ENCODE assay signal across 1 cellular context in the genomic region with DNA sequence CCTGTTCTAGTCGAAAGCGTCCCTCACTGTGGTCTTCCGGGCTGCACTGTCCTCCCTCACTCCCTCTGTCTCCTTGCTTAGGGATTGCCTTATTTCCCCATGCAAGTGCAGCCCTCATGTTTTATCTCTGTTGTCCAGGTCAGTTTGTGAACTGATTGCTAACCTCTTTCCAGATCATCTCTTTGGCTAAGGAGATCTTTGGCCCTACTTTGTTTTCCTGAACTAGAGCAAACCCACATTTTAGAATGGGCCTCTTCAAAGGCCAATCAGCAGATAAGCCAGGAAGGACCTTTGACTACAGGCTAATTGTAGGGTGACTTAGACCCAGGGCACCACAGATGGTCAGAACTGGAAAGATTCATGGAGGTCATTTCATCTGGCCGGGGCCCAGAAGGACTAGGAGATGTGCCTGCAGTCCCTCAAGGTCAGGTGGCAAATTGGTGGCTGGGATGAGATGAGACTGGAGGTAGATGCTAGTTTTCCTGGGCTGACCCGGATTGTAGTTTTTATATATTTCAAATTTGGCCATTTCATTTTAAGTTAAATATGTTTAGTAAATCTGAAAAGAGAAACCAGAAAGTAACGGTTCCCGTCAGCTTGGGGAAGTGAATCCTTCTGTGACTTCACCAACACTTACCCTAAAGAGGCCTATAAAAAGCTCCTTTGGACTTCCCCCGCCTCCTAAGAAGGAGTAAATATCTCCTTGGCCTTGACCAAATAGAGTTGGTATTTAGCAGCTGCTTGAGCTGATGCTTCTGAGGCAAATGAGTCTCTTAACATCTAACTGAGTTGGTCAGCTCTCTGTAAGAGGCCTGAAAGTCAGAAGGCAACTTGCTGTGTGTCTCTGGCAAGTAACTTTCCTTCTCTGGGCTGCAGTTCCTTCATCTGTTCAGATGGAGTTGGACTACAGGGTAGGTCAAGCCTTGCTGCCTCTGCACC.
TF ChIP-seq lines count a peak whose summit lies in the region.

No MANE protein-coding gene starts in this region.

TF ChIP-seq in GM12878, 131 proteins besides CTCF, POLR2A, EP300 and RAD21 (continues in another document):
- TF ChIP-seq, protein P1, sequence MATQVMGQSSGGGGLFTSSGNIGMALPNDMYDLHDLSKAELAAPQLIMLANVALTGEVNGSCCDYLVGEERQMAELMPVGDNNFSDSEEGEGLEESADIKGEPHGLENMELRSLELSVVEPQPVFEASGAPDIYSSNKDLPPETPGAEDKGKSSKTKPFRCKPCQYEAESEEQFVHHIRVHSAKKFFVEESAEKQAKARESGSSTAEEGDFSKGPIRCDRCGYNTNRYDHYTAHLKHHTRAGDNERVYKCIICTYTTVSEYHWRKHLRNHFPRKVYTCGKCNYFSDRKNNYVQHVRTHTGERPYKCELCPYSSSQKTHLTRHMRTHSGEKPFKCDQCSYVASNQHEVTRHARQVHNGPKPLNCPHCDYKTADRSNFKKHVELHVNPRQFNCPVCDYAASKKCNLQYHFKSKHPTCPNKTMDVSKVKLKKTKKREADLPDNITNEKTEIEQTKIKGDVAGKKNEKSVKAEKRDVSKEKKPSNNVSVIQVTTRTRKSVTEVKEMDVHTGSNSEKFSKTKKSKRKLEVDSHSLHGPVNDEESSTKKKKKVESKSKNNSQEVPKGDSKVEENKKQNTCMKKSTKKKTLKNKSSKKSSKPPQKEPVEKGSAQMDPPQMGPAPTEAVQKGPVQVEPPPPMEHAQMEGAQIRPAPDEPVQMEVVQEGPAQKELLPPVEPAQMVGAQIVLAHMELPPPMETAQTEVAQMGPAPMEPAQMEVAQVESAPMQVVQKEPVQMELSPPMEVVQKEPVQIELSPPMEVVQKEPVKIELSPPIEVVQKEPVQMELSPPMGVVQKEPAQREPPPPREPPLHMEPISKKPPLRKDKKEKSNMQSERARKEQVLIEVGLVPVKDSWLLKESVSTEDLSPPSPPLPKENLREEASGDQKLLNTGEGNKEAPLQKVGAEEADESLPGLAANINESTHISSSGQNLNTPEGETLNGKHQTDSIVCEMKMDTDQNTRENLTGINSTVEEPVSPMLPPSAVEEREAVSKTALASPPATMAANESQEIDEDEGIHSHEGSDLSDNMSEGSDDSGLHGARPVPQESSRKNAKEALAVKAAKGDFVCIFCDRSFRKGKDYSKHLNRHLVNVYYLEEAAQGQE (IDR thresholded peaks at IDR 0.05; ENCODE audit: low read depth, low read length), result no peak
- TF ChIP-seq, protein P2, sequence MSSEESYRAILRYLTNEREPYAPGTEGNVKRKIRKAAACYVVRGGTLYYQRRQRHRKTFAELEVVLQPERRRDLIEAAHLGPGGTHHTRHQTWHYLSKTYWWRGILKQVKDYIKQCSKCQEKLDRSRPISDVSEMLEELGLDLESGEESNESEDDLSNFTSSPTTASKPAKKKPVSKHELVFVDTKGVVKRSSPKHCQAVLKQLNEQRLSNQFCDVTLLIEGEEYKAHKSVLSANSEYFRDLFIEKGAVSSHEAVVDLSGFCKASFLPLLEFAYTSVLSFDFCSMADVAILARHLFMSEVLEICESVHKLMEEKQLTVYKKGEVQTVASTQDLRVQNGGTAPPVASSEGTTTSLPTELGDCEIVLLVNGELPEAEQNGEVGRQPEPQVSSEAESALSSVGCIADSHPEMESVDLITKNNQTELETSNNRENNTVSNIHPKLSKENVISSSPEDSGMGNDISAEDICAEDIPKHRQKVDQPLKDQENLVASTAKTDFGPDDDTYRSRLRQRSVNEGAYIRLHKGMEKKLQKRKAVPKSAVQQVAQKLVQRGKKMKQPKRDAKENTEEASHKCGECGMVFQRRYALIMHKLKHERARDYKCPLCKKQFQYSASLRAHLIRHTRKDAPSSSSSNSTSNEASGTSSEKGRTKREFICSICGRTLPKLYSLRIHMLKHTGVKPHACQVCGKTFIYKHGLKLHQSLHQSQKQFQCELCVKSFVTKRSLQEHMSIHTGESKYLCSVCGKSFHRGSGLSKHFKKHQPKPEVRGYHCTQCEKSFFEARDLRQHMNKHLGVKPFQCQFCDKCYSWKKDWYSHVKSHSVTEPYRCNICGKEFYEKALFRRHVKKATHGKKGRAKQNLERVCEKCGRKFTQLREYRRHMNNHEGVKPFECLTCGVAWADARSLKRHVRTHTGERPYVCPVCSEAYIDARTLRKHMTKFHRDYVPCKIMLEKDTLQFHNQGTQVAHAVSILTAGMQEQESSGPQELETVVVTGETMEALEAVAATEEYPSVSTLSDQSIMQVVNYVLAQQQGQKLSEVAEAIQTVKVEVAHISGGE (CRISPR knock-in tag; IDR thresholded peaks at IDR 0.05), result no peak
- TF ChIP-seq ZSCAN29 (IDR thresholded peaks at IDR 0.05) (0 out of 2 replicates have a peak, but pooled peaks have one; percentile 5), EED (IDR thresholded peaks at IDR 0.05; ENCODE audit: low read depth) (peak; percentile 66), NRF1 (conservative IDR thresholded peaks at IDR 0.05; ENCODE audit: low read depth, low read length) (no peak), FOXM1 (IDR thresholded peaks at IDR 0.05; ENCODE audit: low read depth, low read length) (peak; percentile 98), TARDBP (IDR thresholded peaks at IDR 0.05; ENCODE audit: borderline replicate concordance) (0 out of 2 replicates have a peak, but pooled peaks have one; percentile 38), EGR1 (IDR thresholded peaks at IDR 0.05; ENCODE audit: borderline replicate concordance in 1 of 2, low read depth in 2 of 2, low read length in 2 of 2) (peak in 1 of 2 experiments; percentile 72; a peak in 2 of 3 replicates), STAT1 (conservative IDR thresholded peaks at IDR 0.05) (no peak), SREBF2 (IDR thresholded peaks at IDR 0.05; ENCODE audit: low read length) (no peak), GATAD2B (conservative IDR thresholded peaks at IDR 0.05; ENCODE audit: low read depth) (no peak; the same call in 1 of the 2 replicates), RBBP5 (conservative IDR thresholded peaks at IDR 0.05) (0 out of 2 replicates have a peak, but pooled peaks have one; percentile 50), SIX5 (IDR thresholded peaks at IDR 0.05; ENCODE audit: low read depth, low read length, severe bottlenecking) (peak; percentile 31), SUZ12 (IDR thresholded peaks at IDR 0.05; ENCODE audit: unreplicated experiment) (no peak), CHD4 (IDR thresholded peaks at IDR 0.05) (peak; percentile 23; the same call in 1 of the 2 replicates), TBL1XR1 (IDR thresholded peaks at IDR 0.05; ENCODE audit: low read depth, low read length) (peak; percentile 96), HDAC2 (IDR thresholded peaks at IDR 0.05) (no peak), BHLHE40 (IDR thresholded peaks at IDR 0.05; ENCODE audit: borderline replicate concordance in 1 of 2, low read depth in 2 of 2, low read length in 1 of 2) (peak in 1 of 2 experiments; percentile 55; a peak in 3 of 4 replicates), JUNB (IDR thresholded peaks at IDR 0.05) (peak; percentile 95), SRF (IDR thresholded peaks at IDR 0.05; ENCODE audit: low read depth in 2 of 2, low read length in 2 of 2) (peak in 1 of 2 experiments; percentile 75; a peak in 2 of 4 replicates), TCF7 (IDR thresholded peaks at IDR 0.05; ENCODE audit: borderline replicate concordance) (0 out of 2 replicates have a peak, but pooled peaks have one; percentile 9), CHD2 (IDR thresholded peaks at IDR 0.05; ENCODE audit: borderline replicate concordance, low read depth, low read length) (peak; percentile 65; the same call in 1 of the 2 replicates), ZNF384 (IDR thresholded peaks at IDR 0.05; ENCODE audit: borderline replicate concordance, low read depth, low read length) (peak; percentile 29; the same call in 1 of the 2 replicates), HDAC6 (IDR thresholded peaks at IDR 0.05; ENCODE audit: unreplicated experiment) (no peak)
- TF ChIP-seq, protein P3, sequence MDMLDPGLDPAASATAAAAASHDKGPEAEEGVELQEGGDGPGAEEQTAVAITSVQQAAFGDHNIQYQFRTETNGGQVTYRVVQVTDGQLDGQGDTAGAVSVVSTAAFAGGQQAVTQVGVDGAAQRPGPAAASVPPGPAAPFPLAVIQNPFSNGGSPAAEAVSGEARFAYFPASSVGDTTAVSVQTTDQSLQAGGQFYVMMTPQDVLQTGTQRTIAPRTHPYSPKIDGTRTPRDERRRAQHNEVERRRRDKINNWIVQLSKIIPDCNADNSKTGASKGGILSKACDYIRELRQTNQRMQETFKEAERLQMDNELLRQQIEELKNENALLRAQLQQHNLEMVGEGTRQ (IDR thresholded peaks at IDR 0.05; ENCODE audit: borderline replicate concordance, low read depth, low read length), result no peak
- TF ChIP-seq, protein P4, sequence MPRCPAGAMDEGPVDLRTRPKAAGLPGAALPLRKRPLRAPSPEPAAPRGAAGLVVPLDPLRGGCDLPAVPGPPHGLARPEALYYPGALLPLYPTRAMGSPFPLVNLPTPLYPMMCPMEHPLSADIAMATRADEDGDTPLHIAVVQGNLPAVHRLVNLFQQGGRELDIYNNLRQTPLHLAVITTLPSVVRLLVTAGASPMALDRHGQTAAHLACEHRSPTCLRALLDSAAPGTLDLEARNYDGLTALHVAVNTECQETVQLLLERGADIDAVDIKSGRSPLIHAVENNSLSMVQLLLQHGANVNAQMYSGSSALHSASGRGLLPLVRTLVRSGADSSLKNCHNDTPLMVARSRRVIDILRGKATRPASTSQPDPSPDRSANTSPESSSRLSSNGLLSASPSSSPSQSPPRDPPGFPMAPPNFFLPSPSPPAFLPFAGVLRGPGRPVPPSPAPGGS (IDR thresholded peaks at IDR 0.05; ENCODE audit: borderline replicate concordance, insufficient read depth, low read depth, low read length, poor library complexity, severe bottlenecking), result peak; percentile 87
- TF ChIP-seq, protein P5, sequence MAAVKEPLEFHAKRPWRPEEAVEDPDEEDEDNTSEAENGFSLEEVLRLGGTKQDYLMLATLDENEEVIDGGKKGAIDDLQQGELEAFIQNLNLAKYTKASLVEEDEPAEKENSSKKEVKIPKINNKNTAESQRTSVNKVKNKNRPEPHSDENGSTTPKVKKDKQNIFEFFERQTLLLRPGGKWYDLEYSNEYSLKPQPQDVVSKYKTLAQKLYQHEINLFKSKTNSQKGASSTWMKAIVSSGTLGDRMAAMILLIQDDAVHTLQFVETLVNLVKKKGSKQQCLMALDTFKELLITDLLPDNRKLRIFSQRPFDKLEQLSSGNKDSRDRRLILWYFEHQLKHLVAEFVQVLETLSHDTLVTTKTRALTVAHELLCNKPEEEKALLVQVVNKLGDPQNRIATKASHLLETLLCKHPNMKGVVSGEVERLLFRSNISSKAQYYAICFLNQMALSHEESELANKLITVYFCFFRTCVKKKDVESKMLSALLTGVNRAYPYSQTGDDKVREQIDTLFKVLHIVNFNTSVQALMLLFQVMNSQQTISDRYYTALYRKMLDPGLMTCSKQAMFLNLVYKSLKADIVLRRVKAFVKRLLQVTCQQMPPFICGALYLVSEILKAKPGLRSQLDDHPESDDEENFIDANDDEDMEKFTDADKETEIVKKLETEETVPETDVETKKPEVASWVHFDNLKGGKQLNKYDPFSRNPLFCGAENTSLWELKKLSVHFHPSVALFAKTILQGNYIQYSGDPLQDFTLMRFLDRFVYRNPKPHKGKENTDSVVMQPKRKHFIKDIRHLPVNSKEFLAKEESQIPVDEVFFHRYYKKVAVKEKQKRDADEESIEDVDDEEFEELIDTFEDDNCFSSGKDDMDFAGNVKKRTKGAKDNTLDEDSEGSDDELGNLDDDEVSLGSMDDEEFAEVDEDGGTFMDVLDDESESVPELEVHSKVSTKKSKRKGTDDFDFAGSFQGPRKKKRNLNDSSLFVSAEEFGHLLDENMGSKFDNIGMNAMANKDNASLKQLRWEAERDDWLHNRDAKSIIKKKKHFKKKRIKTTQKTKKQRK (IDR thresholded peaks at IDR 0.05; ENCODE audit: low read depth, low read length), result no peak
- TF ChIP-seq, protein P6, sequence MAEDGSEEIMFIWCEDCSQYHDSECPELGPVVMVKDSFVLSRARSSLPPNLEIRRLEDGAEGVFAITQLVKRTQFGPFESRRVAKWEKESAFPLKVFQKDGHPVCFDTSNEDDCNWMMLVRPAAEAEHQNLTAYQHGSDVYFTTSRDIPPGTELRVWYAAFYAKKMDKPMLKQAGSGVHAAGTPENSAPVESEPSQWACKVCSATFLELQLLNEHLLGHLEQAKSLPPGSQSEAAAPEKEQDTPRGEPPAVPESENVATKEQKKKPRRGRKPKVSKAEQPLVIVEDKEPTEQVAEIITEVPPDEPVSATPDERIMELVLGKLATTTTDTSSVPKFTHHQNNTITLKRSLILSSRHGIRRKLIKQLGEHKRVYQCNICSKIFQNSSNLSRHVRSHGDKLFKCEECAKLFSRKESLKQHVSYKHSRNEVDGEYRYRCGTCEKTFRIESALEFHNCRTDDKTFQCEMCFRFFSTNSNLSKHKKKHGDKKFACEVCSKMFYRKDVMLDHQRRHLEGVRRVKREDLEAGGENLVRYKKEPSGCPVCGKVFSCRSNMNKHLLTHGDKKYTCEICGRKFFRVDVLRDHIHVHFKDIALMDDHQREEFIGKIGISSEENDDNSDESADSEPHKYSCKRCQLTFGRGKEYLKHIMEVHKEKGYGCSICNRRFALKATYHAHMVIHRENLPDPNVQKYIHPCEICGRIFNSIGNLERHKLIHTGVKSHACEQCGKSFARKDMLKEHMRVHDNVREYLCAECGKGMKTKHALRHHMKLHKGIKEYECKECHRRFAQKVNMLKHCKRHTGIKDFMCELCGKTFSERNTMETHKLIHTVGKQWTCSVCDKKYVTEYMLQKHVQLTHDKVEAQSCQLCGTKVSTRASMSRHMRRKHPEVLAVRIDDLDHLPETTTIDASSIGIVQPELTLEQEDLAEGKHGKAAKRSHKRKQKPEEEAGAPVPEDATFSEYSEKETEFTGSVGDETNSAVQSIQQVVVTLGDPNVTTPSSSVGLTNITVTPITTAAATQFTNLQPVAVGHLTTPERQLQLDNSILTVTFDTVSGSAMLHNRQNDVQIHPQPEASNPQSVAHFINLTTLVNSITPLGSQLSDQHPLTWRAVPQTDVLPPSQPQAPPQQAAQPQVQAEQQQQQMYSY (CRISPR knock-in tag; IDR thresholded peaks at IDR 0.05), result no peak
- TF ChIP-seq, protein P7, sequence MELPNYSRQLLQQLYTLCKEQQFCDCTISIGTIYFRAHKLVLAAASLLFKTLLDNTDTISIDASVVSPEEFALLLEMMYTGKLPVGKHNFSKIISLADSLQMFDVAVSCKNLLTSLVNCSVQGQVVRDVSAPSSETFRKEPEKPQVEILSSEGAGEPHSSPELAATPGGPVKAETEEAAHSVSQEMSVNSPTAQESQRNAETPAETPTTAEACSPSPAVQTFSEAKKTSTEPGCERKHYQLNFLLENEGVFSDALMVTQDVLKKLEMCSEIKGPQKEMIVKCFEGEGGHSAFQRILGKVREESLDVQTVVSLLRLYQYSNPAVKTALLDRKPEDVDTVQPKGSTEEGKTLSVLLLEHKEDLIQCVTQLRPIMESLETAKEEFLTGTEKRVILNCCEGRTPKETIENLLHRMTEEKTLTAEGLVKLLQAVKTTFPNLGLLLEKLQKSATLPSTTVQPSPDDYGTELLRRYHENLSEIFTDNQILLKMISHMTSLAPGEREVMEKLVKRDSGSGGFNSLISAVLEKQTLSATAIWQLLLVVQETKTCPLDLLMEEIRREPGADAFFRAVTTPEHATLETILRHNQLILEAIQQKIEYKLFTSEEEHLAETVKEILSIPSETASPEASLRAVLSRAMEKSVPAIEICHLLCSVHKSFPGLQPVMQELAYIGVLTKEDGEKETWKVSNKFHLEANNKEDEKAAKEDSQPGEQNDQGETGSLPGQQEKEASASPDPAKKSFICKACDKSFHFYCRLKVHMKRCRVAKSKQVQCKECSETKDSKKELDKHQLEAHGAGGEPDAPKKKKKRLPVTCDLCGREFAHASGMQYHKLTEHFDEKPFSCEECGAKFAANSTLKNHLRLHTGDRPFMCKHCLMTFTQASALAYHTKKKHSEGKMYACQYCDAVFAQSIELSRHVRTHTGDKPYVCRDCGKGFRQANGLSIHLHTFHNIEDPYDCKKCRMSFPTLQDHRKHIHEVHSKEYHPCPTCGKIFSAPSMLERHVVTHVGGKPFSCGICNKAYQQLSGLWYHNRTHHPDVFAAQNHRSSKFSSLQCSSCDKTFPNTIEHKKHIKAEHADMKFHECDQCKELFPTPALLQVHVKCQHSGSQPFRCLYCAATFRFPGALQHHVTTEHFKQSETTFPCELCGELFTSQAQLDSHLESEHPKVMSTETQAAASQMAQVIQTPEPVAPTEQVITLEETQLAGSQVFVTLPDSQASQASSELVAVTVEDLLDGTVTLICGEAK (IDR thresholded peaks at IDR 0.05; ENCODE audit: borderline replicate concordance), result no peak
